In the genomic region with DNA sequence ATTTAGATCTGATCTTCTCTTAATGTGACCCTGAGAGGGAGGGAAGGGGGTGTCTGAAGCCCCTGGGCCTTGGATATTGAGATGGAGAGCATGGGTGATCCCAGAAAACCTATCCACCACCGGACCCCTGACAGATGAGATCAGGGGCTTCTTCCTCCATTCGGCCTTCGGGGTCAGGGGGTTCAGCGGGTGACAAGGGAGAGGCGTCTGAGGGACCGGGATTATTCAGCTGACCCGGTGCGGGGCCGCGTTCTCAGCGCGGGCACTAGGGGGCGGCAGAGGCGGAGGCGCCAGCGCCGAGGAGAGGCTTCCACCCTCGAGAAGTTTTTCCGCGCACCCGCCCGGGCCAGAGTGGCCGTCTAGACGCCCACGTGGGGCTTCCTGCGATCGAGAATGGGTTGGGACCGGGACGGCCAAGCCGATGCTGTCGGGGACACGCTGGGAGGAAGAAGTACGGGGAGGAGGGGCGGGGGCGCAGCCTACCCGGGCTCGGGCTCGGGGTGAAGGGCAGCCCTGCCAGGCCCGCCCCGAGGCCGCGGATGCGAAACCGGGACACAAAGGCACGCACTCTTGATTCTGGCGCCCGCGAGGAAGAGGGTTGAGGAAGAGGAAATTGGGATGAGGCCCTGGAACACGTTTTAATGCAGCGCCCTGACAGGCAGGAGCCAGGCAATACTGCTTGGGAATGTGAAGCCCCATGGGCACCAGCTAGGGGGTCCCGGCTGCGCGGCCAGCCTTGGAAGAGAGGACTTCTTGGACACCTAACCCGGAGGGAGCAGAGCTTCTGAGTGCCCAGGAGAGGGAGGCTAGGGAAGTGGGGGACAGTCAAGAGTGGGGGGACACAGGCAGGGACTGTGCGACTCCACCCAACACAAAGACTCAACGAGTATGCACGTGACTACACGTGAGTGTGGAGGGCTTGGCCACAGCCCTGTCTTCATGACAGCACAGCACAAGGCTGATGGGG, we compare ENCODE assay signal across 1 cellular context.
TF ChIP-seq lines count a peak whose summit lies in the region.

No MANE protein-coding gene starts in this region.

TF ChIP-seq in HepG2, 621 proteins besides CTCF, POLR2A, EP300 and RAD21 (continued from another document and continues in another):
- TF ChIP-seq, protein P1, sequence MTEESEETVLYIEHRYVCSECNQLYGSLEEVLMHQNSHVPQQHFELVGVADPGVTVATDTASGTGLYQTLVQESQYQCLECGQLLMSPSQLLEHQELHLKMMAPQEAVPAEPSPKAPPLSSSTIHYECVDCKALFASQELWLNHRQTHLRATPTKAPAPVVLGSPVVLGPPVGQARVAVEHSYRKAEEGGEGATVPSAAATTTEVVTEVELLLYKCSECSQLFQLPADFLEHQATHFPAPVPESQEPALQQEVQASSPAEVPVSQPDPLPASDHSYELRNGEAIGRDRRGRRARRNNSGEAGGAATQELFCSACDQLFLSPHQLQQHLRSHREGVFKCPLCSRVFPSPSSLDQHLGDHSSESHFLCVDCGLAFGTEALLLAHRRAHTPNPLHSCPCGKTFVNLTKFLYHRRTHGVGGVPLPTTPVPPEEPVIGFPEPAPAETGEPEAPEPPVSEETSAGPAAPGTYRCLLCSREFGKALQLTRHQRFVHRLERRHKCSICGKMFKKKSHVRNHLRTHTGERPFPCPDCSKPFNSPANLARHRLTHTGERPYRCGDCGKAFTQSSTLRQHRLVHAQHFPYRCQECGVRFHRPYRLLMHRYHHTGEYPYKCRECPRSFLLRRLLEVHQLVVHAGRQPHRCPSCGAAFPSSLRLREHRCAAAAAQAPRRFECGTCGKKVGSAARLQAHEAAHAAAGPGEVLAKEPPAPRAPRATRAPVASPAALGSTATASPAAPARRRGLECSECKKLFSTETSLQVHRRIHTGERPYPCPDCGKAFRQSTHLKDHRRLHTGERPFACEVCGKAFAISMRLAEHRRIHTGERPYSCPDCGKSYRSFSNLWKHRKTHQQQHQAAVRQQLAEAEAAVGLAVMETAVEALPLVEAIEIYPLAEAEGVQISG (CRISPR knock-in tag; IDR thresholded peaks at IDR 0.05) = peak; percentile 78
- TF ChIP-seq STAG1 (CRISPR knock-in tag; IDR thresholded peaks at IDR 0.05) (peak; percentile 63), ZBTB38 (CRISPR knock-in tag; IDR thresholded peaks at IDR 0.05) (no peak), DR1 (CRISPR knock-in tag; IDR thresholded peaks at IDR 0.05) (0 out of 2 replicates have a peak, but pooled peaks have one; percentile 24), ZNF772 (CRISPR knock-in tag; IDR thresholded peaks at IDR 0.05) (no peak; the same call in 1 of the 2 replicates), TP53 (CRISPR knock-in tag; conservative IDR thresholded peaks at IDR 0.05) (no peak), RBM22 (optimal IDR thresholded peaks at IDR 0.05; ENCODE audit: low read length) (no peak), ZNF292 (CRISPR knock-in tag; IDR thresholded peaks at IDR 0.05; ENCODE audit: borderline replicate concordance, low read depth) (no peak), SP5 (CRISPR knock-in tag; IDR thresholded peaks at IDR 0.05; ENCODE audit: borderline replicate concordance, low read depth) (peak; percentile 11; the same call in 1 of the 2 replicates), PAF1 (CRISPR knock-in tag; IDR thresholded peaks at IDR 0.05) (no peak), ZNF33B (CRISPR knock-in tag; IDR thresholded peaks at IDR 0.05) (0 out of 2 replicates have a peak, but pooled peaks have one; percentile 31), CBX2 (IDR thresholded peaks at IDR 0.05; ENCODE audit: low read depth, low read length) (no peak), CBX2 (CRISPR knock-in tag; IDR thresholded peaks at IDR 0.05; ENCODE audit: low read depth) (0 out of 2 replicates have a peak, but pooled peaks have one; percentile 69), ZNF350 (CRISPR knock-in tag; IDR thresholded peaks at IDR 0.05; ENCODE audit: borderline replicate concordance, low read depth) (peak; percentile 42; the same call in 1 of the 2 replicates), RORA (CRISPR knock-in tag; IDR thresholded peaks at IDR 0.05) (no peak), ZNF788 (CRISPR knock-in tag; IDR thresholded peaks at IDR 0.05; ENCODE audit: borderline replicate concordance) (0 out of 2 replicates have a peak, but pooled peaks have one; percentile 7), ZNF792 (CRISPR knock-in tag; IDR thresholded peaks at IDR 0.05) (no peak; the same call in 1 of the 2 replicates), GLI4 (CRISPR knock-in tag; IDR thresholded peaks at IDR 0.05; ENCODE audit: borderline replicate concordance) (no peak), LCORL (IDR thresholded peaks at IDR 0.05) (no peak), LCORL (CRISPR knock-in tag; IDR thresholded peaks at IDR 0.05) (0 out of 2 replicates have a peak, but pooled peaks have one; percentile 21), DNMT1 (CRISPR knock-in tag; IDR thresholded peaks at IDR 0.05) (no peak)
- TF ChIP-seq, protein P2, sequence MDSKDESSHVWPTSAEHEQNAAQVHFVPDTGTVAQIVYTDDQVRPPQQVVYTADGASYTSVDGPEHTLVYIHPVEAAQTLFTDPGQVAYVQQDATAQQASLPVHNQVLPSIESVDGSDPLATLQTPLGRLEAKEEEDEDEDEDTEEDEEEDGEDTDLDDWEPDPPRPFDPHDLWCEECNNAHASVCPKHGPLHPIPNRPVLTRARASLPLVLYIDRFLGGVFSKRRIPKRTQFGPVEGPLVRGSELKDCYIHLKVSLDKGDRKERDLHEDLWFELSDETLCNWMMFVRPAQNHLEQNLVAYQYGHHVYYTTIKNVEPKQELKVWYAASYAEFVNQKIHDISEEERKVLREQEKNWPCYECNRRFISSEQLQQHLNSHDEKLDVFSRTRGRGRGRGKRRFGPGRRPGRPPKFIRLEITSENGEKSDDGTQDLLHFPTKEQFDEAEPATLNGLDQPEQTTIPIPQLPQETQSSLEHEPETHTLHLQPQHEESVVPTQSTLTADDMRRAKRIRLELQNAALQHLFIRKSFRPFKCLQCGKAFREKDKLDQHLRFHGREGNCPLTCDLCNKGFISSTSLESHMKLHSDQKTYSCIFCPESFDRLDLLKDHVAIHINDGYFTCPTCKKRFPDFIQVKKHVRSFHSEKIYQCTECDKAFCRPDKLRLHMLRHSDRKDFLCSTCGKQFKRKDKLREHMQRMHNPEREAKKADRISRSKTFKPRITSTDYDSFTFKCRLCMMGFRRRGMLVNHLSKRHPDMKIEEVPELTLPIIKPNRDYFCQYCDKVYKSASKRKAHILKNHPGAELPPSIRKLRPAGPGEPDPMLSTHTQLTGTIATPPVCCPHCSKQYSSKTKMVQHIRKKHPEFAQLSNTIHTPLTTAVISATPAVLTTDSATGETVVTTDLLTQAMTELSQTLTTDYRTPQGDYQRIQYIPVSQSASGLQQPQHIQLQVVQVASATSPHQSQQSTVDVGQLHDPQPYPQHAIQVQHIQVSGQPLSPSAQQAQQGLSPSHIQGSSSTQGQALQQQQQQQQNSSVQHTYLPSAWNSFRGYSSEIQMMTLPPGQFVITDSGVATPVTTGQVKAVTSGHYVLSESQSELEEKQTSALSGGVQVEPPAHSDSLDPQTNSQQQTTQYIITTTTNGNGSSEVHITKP (CRISPR knock-in tag; IDR thresholded peaks at IDR 0.05; ENCODE audit: low read depth) = peak; percentile 36; the same call in 1 of the 2 replicates
- TF ChIP-seq, protein P3, sequence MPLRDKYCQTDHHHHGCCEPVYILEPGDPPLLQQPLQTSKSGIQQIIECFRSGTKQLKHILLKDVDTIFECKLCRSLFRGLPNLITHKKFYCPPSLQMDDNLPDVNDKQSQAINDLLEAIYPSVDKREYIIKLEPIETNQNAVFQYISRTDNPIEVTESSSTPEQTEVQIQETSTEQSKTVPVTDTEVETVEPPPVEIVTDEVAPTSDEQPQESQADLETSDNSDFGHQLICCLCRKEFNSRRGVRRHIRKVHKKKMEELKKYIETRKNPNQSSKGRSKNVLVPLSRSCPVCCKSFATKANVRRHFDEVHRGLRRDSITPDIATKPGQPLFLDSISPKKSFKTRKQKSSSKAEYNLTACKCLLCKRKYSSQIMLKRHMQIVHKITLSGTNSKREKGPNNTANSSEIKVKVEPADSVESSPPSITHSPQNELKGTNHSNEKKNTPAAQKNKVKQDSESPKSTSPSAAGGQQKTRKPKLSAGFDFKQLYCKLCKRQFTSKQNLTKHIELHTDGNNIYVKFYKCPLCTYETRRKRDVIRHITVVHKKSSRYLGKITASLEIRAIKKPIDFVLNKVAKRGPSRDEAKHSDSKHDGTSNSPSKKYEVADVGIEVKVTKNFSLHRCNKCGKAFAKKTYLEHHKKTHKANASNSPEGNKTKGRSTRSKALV (CRISPR knock-in tag; IDR thresholded peaks at IDR 0.05) = no peak
- TF ChIP-seq, protein P4, sequence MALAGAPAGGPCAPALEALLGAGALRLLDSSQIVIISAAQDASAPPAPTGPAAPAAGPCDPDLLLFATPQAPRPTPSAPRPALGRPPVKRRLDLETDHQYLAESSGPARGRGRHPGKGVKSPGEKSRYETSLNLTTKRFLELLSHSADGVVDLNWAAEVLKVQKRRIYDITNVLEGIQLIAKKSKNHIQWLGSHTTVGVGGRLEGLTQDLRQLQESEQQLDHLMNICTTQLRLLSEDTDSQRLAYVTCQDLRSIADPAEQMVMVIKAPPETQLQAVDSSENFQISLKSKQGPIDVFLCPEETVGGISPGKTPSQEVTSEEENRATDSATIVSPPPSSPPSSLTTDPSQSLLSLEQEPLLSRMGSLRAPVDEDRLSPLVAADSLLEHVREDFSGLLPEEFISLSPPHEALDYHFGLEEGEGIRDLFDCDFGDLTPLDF (CRISPR knock-in tag; IDR thresholded peaks at IDR 0.05) = no peak
- TF ChIP-seq, protein P5, sequence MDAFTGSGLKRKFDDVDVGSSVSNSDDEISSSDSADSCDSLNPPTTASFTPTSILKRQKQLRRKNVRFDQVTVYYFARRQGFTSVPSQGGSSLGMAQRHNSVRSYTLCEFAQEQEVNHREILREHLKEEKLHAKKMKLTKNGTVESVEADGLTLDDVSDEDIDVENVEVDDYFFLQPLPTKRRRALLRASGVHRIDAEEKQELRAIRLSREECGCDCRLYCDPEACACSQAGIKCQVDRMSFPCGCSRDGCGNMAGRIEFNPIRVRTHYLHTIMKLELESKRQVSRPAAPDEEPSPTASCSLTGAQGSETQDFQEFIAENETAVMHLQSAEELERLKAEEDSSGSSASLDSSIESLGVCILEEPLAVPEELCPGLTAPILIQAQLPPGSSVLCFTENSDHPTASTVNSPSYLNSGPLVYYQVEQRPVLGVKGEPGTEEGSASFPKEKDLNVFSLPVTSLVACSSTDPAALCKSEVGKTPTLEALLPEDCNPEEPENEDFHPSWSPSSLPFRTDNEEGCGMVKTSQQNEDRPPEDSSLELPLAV (CRISPR knock-in tag; conservative IDR thresholded peaks at IDR 0.05; ENCODE audit: low read depth) = no peak
- TF ChIP-seq, protein P6, sequence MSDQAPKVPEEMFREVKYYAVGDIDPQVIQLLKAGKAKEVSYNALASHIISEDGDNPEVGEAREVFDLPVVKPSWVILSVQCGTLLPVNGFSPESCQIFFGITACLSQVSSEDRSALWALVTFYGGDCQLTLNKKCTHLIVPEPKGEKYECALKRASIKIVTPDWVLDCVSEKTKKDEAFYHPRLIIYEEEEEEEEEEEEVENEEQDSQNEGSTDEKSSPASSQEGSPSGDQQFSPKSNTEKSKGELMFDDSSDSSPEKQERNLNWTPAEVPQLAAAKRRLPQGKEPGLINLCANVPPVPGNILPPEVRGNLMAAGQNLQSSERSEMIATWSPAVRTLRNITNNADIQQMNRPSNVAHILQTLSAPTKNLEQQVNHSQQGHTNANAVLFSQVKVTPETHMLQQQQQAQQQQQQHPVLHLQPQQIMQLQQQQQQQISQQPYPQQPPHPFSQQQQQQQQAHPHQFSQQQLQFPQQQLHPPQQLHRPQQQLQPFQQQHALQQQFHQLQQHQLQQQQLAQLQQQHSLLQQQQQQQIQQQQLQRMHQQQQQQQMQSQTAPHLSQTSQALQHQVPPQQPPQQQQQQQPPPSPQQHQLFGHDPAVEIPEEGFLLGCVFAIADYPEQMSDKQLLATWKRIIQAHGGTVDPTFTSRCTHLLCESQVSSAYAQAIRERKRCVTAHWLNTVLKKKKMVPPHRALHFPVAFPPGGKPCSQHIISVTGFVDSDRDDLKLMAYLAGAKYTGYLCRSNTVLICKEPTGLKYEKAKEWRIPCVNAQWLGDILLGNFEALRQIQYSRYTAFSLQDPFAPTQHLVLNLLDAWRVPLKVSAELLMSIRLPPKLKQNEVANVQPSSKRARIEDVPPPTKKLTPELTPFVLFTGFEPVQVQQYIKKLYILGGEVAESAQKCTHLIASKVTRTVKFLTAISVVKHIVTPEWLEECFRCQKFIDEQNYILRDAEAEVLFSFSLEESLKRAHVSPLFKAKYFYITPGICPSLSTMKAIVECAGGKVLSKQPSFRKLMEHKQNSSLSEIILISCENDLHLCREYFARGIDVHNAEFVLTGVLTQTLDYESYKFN (CRISPR knock-in tag; conservative IDR thresholded peaks at IDR 0.05) = no peak
- TF ChIP-seq, protein P7, sequence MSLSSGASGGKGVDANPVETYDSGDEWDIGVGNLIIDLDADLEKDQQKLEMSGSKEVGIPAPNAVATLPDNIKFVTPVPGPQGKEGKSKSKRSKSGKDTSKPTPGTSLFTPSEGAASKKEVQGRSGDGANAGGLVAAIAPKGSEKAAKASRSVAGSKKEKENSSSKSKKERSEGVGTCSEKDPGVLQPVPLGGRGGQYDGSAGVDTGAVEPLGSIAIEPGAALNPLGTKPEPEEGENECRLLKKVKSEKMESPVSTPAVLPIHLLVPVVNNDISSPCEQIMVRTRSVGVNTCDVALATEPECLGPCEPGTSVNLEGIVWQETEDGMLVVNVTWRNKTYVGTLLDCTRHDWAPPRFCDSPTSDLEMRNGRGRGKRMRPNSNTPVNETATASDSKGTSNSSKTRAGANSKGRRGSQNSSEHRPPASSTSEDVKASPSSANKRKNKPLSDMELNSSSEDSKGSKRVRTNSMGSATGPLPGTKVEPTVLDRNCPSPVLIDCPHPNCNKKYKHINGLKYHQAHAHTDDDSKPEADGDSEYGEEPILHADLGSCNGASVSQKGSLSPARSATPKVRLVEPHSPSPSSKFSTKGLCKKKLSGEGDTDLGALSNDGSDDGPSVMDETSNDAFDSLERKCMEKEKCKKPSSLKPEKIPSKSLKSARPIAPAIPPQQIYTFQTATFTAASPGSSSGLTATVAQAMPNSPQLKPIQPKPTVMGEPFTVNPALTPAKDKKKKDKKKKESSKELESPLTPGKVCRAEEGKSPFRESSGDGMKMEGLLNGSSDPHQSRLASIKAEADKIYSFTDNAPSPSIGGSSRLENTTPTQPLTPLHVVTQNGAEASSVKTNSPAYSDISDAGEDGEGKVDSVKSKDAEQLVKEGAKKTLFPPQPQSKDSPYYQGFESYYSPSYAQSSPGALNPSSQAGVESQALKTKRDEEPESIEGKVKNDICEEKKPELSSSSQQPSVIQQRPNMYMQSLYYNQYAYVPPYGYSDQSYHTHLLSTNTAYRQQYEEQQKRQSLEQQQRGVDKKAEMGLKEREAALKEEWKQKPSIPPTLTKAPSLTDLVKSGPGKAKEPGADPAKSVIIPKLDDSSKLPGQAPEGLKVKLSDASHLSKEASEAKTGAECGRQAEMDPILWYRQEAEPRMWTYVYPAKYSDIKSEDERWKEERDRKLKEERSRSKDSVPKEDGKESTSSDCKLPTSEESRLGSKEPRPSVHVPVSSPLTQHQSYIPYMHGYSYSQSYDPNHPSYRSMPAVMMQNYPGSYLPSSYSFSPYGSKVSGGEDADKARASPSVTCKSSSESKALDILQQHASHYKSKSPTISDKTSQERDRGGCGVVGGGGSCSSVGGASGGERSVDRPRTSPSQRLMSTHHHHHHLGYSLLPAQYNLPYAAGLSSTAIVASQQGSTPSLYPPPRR (CRISPR knock-in tag; IDR thresholded peaks at IDR 0.05; ENCODE audit: borderline replicate concordance) = no peak
